16 cellular contexts compared by ENCODE assay signal in genomic region chr4:76718021-76718420, GRCh38.
DNase-seq lines count a peak whose midpoint lies in the region; ATAC-seq, FAIRE-seq and TF ChIP-seq lines count a peak whose summit lies in the region.
"Had no signal": no experiment of that assay in that cellular context is flagged by ENCODE, and none has a peak within 500 bp of the region (broad histone marks: within the 10 kb centered on the region; RNA-seq: fewer than 3 reads in every experiment).

No MANE protein-coding gene starts in this region.

- H3K36me3 ChIP-seq in PC-3 (ENCODE audit: low read depth, low read length): no peaks in the 10 kb centered on the region
- no peaks in the 10 kb centered on the region for H3K36me3 ChIP-seq in prostate gland

- ATAC-seq in PC-3 (no peak), HG03097 (IDR thresholded peaks at IDR 0.05; ENCODE audit: low FRiP score, unreplicated experiment) (no peak)
- ATAC-seq in activated T-cell treated with anti-CD3 and anti-CD28 coated beads, Interleukin-2, amount 50 U/mL, for 4 hours: no peak
- ATAC-seq: HCT116 had no signal

- H3K9ac ChIP-seq in PC-3 (ENCODE audit: low read length): no peak overlapping the region
- H3K9ac ChIP-seq: BLaER1 had no signal

- no peaks in the 10 kb centered on the region for H3K36me3 Mint-ChIP-seq in activated T-cell treated with anti-CD3 and anti-CD28 coated beads, Interleukin-2, amount 50 U/mL, for 4 hours (ENCODE audit: insufficient read depth)
- H3K36me3 Mint-ChIP-seq: CD8-positive, alpha-beta memory T cell had no signal

- no peaks in the 10 kb centered on the region for H3K27me3 ChIP-seq in PC-3 (ENCODE audit: low read length)
- no peaks in the 10 kb centered on the region for H3K27me3 ChIP-seq in prostate gland (replicated peaks; ENCODE audit: insufficient read depth)
- H3K27me3 ChIP-seq: BLaER1 had no signal

- H3K9me2 ChIP-seq in PC-3 (replicated peaks; ENCODE audit: low read length): no peaks in the 10 kb centered on the region

- TF ChIP-seq CTCF in PC-3 (conservative IDR thresholded peaks at IDR 0.05; ENCODE audit: low read depth, low read length) (no peak), prostate gland (IDR thresholded peaks at IDR 0.05) (no peak)

- H3K27ac ChIP-seq in PC-3 (ENCODE audit: low read length): no peak overlapping the region
- H3K27ac ChIP-seq in prostate gland: peak overlapping the region; percentile 28 to 53
- H3K27ac ChIP-seq: BLaER1 had no signal

- no TSS peak for BruUV-seq in PC-3 (replicated peaks; lab: Mats Ljungman, UMichigan)

- H3K9me3 Mint-ChIP-seq in activated T-cell treated with anti-CD3 and anti-CD28 coated beads, Interleukin-2, amount 50 U/mL, for 4 hours: no peaks in the 10 kb centered on the region

- no peak overlapping the region for H2AFZ ChIP-seq in PC-3 (ENCODE audit: low read length)

- no peak for TF ChIP-seq POLR2A in prostate gland (IDR thresholded peaks at IDR 0.05)

- no peak overlapping the region for H3K4me3 ChIP-seq in PC-3 (ENCODE audit: low read length)
- no peak overlapping the region for H3K4me3 ChIP-seq in prostate gland
- H3K4me3 ChIP-seq: BLaER1 had no signal

- no peaks in the 10 kb centered on the region for H3F3A ChIP-seq in PC-3 (ENCODE audit: low read length, unreplicated experiment)

- POLR2A ChIA-PET in PC-3 (lab: Charles Lee; ENCODE audit: unreplicated experiment): interaction anchor here (0.6 kb wide), 1 partner anchor 65 kb away, joined by 4 read pairs; no protein-coding TSS in a partner anchor

- peaks cover 2% of the 10 kb centered on the region for H3K4me1 Mint-ChIP-seq in activated T-cell treated with anti-CD3 and anti-CD28 coated beads, Interleukin-2, amount 50 U/mL, for 4 hours (ENCODE audit: low read depth)
- H3K4me1 Mint-ChIP-seq: CD8-positive, alpha-beta memory T cell had no signal

- H3K4me2 ChIP-seq in PC-3 (ENCODE audit: low read length): peak overlapping the region; percentile 12; the same call in 1 of the 2 replicates
- H3K4me2 ChIP-seq: BLaER1 had no signal

- WGBS in prostate gland: 25% methylated on average over 2 of the region's 2 CpGs

- H4K20me1 ChIP-seq in PC-3 (ENCODE audit: low read length): no peaks in the 10 kb centered on the region

- H3K27me3 Mint-ChIP-seq in activated T-cell treated with anti-CD3 and anti-CD28 coated beads, Interleukin-2, amount 50 U/mL, for 4 hours (ENCODE audit: low read depth): peaks cover 11% of the 10 kb centered on the region

- no peak overlapping the region for H3K4me3 Mint-ChIP-seq in activated T-cell treated with anti-CD3 and anti-CD28 coated beads, Interleukin-2, amount 50 U/mL, for 4 hours
- H3K4me3 Mint-ChIP-seq: CD8-positive, alpha-beta memory T cell had no signal

- DNase-seq in PC-3 (peak; percentile 36), prostate gland (ENCODE audit: low spot score) (no peak)
- no peak for DNase-seq in effector CD4-positive, alpha-beta T cell
- DNase-seq in activated CD4-positive, alpha-beta T cell treated with anti-CD3 and anti-CD28 coated beads for 4 hours: no peak
- no peak for DNase-seq in activated T-cell treated with anti-CD3 and anti-CD28 coated beads, Interleukin-2, amount 50 U/mL, for 4 hours
- DNase-seq: AML-193; Caco-2; CD8-positive, alpha-beta memory T cell; DMS53; GF-D8; IMR-90 had no signal

- CTCF ChIA-PET in PC-3 (lab: Charles Lee): no interaction called here

- H3K9me3 ChIP-seq in PC-3 (ENCODE audit: low read length) (no peaks in the 10 kb centered on the region), prostate gland (no peaks in the 10 kb centered on the region)
- H3K9me3 ChIP-seq: Caco-2 had no signal

- intact Hi-C loops in PC-3 (cut with micrococcal nuclease): no loop called here
- intact Hi-C loops in prostate gland (cut with DNase I): no loop called here

- peak; percentile 17 for FAIRE-seq in islet of Langerhans (lab: Jason Lieb, UNC)
- FAIRE-seq: GM18507 had no signal

- H3K4me1 ChIP-seq in PC-3 (ENCODE audit: insufficient read depth, low read length): peaks cover 22% of the 10 kb centered on the region
- peaks cover 6% of the 10 kb centered on the region for H3K4me1 ChIP-seq in prostate gland (replicated peaks)

- H3K79me2 ChIP-seq in PC-3 (ENCODE audit: low read length): peaks cover 37% of the 10 kb centered on the region
